In the genomic region with DNA sequence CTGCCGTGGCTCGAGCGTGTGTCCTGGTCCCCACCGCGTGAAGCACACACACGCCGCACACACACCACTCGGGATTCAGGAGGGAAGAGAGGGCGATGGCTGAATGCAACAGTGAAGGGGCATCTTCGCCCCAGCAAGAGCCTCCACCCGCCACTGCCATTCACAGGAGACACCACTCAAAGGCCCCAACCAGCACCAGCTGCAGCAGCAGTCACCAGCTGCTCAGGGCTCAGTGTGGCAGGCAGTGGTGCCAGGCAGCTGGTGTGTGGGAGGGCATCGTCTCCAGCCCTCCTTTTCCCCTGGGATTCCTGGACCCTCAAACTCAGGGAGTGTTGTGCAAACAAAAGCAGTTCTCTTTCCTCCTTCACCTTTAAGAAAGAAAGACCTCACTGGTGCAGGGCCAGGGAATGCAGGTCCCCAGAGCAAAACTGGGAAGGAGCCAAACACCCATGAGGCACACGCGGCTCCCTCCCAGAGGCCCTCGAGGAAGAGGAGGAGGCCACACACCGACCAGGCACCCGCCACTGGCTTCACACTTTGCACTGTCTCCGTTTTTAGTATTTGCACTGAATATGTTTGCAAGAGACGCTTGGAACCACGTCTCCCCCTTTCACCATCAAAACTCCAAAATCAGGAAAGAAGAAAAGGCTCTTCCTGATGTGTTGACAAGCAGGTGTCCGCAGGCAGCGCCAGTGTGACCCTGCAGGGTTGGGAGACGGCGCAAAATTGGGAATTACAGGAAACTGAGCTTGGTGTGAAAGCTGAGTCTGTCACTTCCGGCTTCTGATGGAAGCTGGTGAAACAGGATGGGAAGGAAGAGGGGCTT, we compare ENCODE assay signal across 19 cellular contexts. TPM values are rescaled to one million over a fixed set of nuclear protein-coding genes. Genes with fewer than 3 reads are reported as not detected.
A peak's percentile ranks its signal among the peaks of the same experiment; 100 is the strongest.
DNase-seq lines count a peak whose midpoint lies in the region; ATAC-seq and TF ChIP-seq lines count a peak whose summit lies in the region.
"Had no signal": no experiment of that assay in that cellular context is flagged by ENCODE, and none has a peak within 500 bp of the region (broad histone marks: within the 10 kb centered on the region; RNA-seq: fewer than 3 reads in every experiment).

No MANE protein-coding gene starts in this region.

- no peak for TF ChIP-seq POLR2A in GM18505 (IDR thresholded peaks at IDR 0.05; ENCODE audit: borderline replicate concordance, extremely low read depth, insufficient read depth, insufficient read length)

- DNase-seq in BE2C (peak; percentile 5), NCI-H1694 (lab: John Stamatoyannopoulos, UW) (peak; percentile 75), dermis blood vessel endothelial cell (peak; percentile 13), occipital lobe (lab: John Stamatoyannopoulos, UW) (peak; percentile 52), AML-193 (lab: John Stamatoyannopoulos, UW) (no peak)
- DNase-seq: activated CD4-positive, alpha-beta T cell treated with anti-CD3 and anti-CD28 coated beads for 4 hours; central memory CD4-positive, alpha-beta T cell; stimulated activated CD4-positive, alpha-beta T cell treated with anti-CD3 and anti-CD28 coated beads, Interleukin-4, amount 100 ng/mL, for 1 hour; T-helper 17 cell had no signal

- no peaks in the 10 kb centered on the region for H3K27me3 ChIP-seq in BE2C
- H3K27me3 ChIP-seq: upper lobe of left lung had no signal

- H3K27me3 Mint-ChIP-seq in activated T-helper 17 cell treated with anti-CD3 and anti-CD28 coated beads, Interleukin-2, amount 50 U/mL, for 72 hours: no peaks in the 10 kb centered on the region
- H3K27me3 Mint-ChIP-seq: activated naive CD8-positive, alpha-beta T cell; T-helper 17 cell had no signal

- H3K36me3 ChIP-seq in BE2C: peaks cover 11% of the 10 kb centered on the region

- H3K9me3 ChIP-seq in BE2C: no peaks in the 10 kb centered on the region
- H3K9me3 ChIP-seq: upper lobe of left lung had no signal

- H3K9me3 Mint-ChIP-seq in activated T-helper 17 cell treated with anti-CD3 and anti-CD28 coated beads, Interleukin-2, amount 50 U/mL, for 72 hours: no peaks in the 10 kb centered on the region

- TF ChIP-seq CTCF in BE2C (IDR thresholded peaks at IDR 0.05; ENCODE audit: low read depth, low read length): no peak

- ATAC-seq in HG02798 (IDR thresholded peaks at IDR 0.05; ENCODE audit: poor library complexity, unreplicated experiment): no peak
- ATAC-seq in GM18505 (IDR thresholded peaks at IDR 0.05; ENCODE audit: unreplicated experiment): no peak
- ATAC-seq in activated T-helper 17 cell treated with anti-CD3 and anti-CD28 coated beads, Interleukin-2, amount 50 U/mL, for 72 hours (replicated peaks): no peak
- ATAC-seq: GM12878, sciatic nerve, T-helper 17 cell had no signal

- H3K27ac Mint-ChIP-seq in activated T-helper 17 cell treated with anti-CD3 and anti-CD28 coated beads, Interleukin-2, amount 50 U/mL, for 72 hours: no peak overlapping the region
- H3K27ac Mint-ChIP-seq: activated naive CD8-positive, alpha-beta T cell; T-helper 17 cell had no signal

- no peak overlapping the region for H3K4me3 ChIP-seq in BE2C (ENCODE audit: low read depth, low read length)
- H3K4me3 ChIP-seq: GM12878, upper lobe of left lung had no signal

- no peaks in the 10 kb centered on the region for H3K4me1 ChIP-seq in BE2C

- no peak overlapping the region for H3K4me3 Mint-ChIP-seq in activated T-helper 17 cell treated with anti-CD3 and anti-CD28 coated beads, Interleukin-2, amount 50 U/mL, for 72 hours
- H3K4me3 Mint-ChIP-seq: activated naive CD8-positive, alpha-beta T cell; T-helper 17 cell had no signal

- no peaks in the 10 kb centered on the region for H3K36me3 Mint-ChIP-seq in activated T-helper 17 cell treated with anti-CD3 and anti-CD28 coated beads, Interleukin-2, amount 50 U/mL, for 72 hours (ENCODE audit: low read depth)
- H3K36me3 Mint-ChIP-seq: activated naive CD8-positive, alpha-beta T cell had no signal

- no peaks in the 10 kb centered on the region for H3K4me1 Mint-ChIP-seq in activated T-helper 17 cell treated with anti-CD3 and anti-CD28 coated beads, Interleukin-2, amount 50 U/mL, for 72 hours

RNA-seq across cellular contexts. Expression of gene F7, which starts 26.5 kb away (rescaled TPM):
- 1.6 TPM for polyA plus RNA-seq in BE2C (2012; ENCODE audit: insufficient read depth, insufficient read length, low read depth)
- total RNA-seq in dermis blood vessel endothelial cell (not detected in 2 replicates), occipital lobe (0.16 TPM)
- under 1 TPM in 1 of 2 donors, not detected in 1; 0.40 TPM for total RNA-seq in activated T-helper 17 cell treated with anti-CD3 and anti-CD28 coated beads, Interleukin-2, amount 50 U/mL, for 72 hours
- total RNA-seq: fibroblast of villous mesenchyme, GM12878, H4, lung microvascular endothelial cell, T-helper 17 cell had no signal
- polyA plus RNA-seq: GM12878 had no signal

RNA-seq across cellular contexts. Expression of gene F10, which starts 43.5 kb away (rescaled TPM):
- polyA plus RNA-seq in BE2C (2012; ENCODE audit: insufficient read depth, insufficient read length, low read depth): 3.6 TPM
- total RNA-seq in dermis blood vessel endothelial cell (not detected in 2 replicates), occipital lobe (0.62 TPM)
- 1 to 10 TPM in 1 of 2 donors, not detected in 1; 1.0 TPM for total RNA-seq in activated T-helper 17 cell treated with anti-CD3 and anti-CD28 coated beads, Interleukin-2, amount 50 U/mL, for 72 hours
- total RNA-seq: GM12878, H4, T-helper 17 cell had no signal
- polyA plus RNA-seq: GM12878 had no signal

Comparison
In these comparisons a context has a peak if more than half of its experiments do, and no peak if none do; other contexts are left out.
1. DNase-seq: peak in BE2C (single experiment), NCI-H1694 (single experiment), dermis blood vessel endothelial cell (single experiment) and occipital lobe (single experiment); none in AML-193 (0 of 2).